Comparison of ENCODE assay signal across 8 cellular contexts in the genomic region with DNA sequence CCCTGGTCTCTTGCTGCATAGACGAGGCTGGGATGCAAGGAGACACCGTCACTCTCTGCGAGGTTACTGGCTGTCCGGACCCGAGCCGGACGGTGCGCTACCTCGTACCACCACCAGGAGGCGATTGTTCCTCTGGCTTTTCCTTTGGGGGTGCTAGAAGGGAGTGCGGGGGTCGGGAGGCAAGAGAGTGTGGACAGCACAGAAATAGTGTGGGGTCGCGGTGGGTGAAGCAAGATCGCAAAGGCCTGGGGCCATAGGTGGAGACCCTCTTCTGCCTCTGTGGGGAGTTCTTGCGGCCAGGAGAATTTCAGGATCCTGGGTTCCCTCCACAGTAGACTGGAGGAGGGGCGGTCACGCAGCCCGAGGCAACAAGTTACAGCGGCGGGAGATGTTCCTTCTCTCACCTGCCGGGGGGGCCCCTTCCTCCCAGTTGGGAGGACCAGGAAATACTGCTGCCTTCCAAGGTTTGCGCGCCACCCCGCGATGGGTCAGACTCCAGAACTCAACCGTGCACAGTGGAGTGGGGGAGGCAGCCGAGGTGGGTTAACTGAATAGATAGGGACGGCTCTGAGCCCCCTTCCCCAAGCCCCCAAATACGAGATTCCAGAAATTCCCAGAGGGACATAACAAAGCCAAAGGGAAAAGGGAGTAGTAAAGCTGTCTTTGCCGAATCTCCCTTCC. TPM values are rescaled to one million over a fixed set of nuclear protein-coding genes. Genes with fewer than 3 reads are reported as not detected.
DNase-seq lines count a peak whose midpoint lies in the region; ATAC-seq and TF ChIP-seq lines count a peak whose summit lies in the region.

No MANE protein-coding gene starts in this region.

- H3K27ac ChIP-seq in ascending aorta: no peak overlapping the region

- no peak for ATAC-seq in GM21447 (IDR thresholded peaks at IDR 0.05; ENCODE audit: unreplicated experiment)
- no peak for ATAC-seq in HG02852 (IDR thresholded peaks at IDR 0.05; ENCODE audit: unreplicated experiment)

- no peaks in the 10 kb centered on the region for H3K4me1 ChIP-seq in ascending aorta

- H3K9me3 ChIP-seq in ascending aorta: no peaks in the 10 kb centered on the region

- TF ChIP-seq CTCF in ascending aorta (IDR thresholded peaks at IDR 0.05): peak; percentile 72 to 85 (median 81)

- intact Hi-C loops in ascending aorta (cut with DNase I): no loop called here

- H3K4me3 ChIP-seq in ascending aorta (peak overlapping the region; percentile 28 to 30), iPS-11a (ENCODE audit: low read depth, low read length) (peak overlapping the region; percentile 37)

- DNase-seq in Ammon's horn (ENCODE audit: low spot score): peak; percentile 47
- DNase-seq in HK-2 (ENCODE audit: unreplicated experiment): peak; percentile 59
- peak in 4 of 5 donors; percentile 25 to 57 (median 46) for DNase-seq in T-helper 1 cell
- DNase-seq in ascending aorta (ENCODE audit: low spot score in 2 of 2): no peak
- DNase-seq in stimulated activated CD4-positive, alpha-beta T cell treated with anti-CD3 and anti-CD28 coated beads, Interleukin-12 subunit alpha, Interleukin-12 subunit beta, amount 100 ng/mL, for 4 hours: peak; percentile 74

- H3K36me3 ChIP-seq in ascending aorta: no peaks in the 10 kb centered on the region

- H3K27me3 ChIP-seq in ascending aorta: peaks cover 3% of the 10 kb centered on the region

RNA-seq across cellular contexts. Expression of a gene that starts 6.9 kb away (rescaled TPM):
- total RNA-seq in ascending aorta: not detected

RNA-seq across cellular contexts. Expression of a gene that starts 13.2 kb away (rescaled TPM):
- total RNA-seq in ascending aorta: 35.1 TPM

RNA-seq across cellular contexts. Expression of a gene that starts 13.3 kb away (rescaled TPM):
- total RNA-seq in ascending aorta: not detected

Comparison
In these comparisons a context has a peak if more than half of its experiments do, and no peak if none do; other contexts are left out.
1. DNase-seq: peak in Ammon's horn (single experiment), HK-2 (single experiment), T-helper 1 cell (4 of 5) and stimulated activated CD4-positive, alpha-beta T cell treated with anti-CD3 and anti-CD28 coated beads, Interleukin-12 subunit alpha, Interleukin-12 subunit beta, amount 100 ng/mL, for 4 hours (single experiment); none in ascending aorta (0 of 2).